ENCODE assay signal across 8 cellular contexts in the genomic region with DNA sequence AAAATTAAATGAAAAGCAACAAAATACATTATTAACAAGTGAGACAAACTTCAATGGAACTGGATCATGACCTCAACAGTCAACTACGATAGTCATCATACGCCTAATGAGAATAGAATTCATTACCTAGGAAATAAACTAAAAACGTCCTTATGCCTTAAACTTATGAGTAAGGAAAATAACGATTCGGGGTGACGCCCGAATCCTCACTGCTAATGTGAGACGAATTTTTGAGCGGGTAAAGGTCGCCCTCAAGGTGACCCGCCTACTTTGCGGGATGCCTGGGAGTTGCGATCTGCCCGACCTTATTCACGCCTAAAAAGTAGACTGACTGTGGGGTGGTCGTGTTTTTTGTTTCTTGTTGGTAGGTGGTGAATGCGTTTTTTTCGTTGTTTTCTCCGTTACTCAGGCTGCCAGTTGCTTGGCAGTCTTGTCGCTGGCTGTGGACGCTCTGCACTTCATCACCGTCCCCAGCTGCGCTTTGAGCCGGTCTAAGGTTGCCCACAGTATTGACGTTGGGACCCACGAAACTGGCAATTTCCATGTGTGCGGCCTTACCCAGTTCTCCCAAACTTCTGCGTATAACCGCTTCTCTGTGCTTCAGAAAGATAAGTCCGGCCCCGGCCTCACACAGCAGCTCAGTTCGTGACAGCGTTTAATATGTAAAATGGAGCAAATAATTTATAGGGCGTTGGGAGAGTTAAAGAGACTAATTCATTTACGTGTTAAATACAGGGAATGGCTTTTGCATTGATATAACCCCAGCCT. TPM values are rescaled to one million over a fixed set of nuclear protein-coding genes. Genes with fewer than 3 reads are reported as not detected.
A peak's percentile ranks its signal among the peaks of the same experiment; 100 is the strongest.
DNase-seq lines count a peak whose midpoint lies in the region; ATAC-seq and TF ChIP-seq lines count a peak whose summit lies in the region.

No MANE protein-coding gene starts in this region.

- peaks cover 8% of the 10 kb centered on the region for H3K4me1 ChIP-seq in cardiac muscle cell (ENCODE audit: low read depth)
- peaks cover 40 to 58% (median 52%) of the 10 kb centered on the region in 4 donors for H3K4me1 ChIP-seq in upper lobe of left lung

- TF ChIP-seq POLR2A in upper lobe of left lung (IDR thresholded peaks at IDR 0.05) = peak; percentile 5 to 98 (median 90)

- peak overlapping the region; percentile 100 for H3K27ac Mint-ChIP-seq in activated naive CD8-positive, alpha-beta T cell treated with anti-CD3 and anti-CD28 coated beads, Interleukin-2, amount 50 U/mL, for 24 hours

- H3K27me3 ChIP-seq in cardiac muscle cell (no peaks in the 10 kb centered on the region), upper lobe of left lung (no peaks in the 10 kb centered on the region)

- H3K9me3 Mint-ChIP-seq in activated naive CD8-positive, alpha-beta T cell treated with anti-CD3 and anti-CD28 coated beads, Interleukin-2, amount 50 U/mL, for 24 hours = no peaks in the 10 kb centered on the region

- H3K9me3 ChIP-seq in cardiac muscle cell (ENCODE audit: low read depth) (no peaks in the 10 kb centered on the region), upper lobe of left lung (no peaks in the 10 kb centered on the region)

- H3K27ac ChIP-seq in cardiac muscle cell (peak overlapping the region; percentile 99), upper lobe of left lung (peak overlapping the region; percentile 95 to 99 (median 98))

- TF ChIP-seq CTCF in GM10266 (IDR thresholded peaks at IDR 0.05; ENCODE audit: control insufficient read depth, insufficient read depth, low read depth, missing control alignments) (no peak), cardiac muscle cell (IDR thresholded peaks at IDR 0.05; ENCODE audit: low read depth, low read length) (no peak), upper lobe of left lung (IDR thresholded peaks at IDR 0.05) (peak in 3 of 6 experiments; percentile 15 to 28 (median 23))

- H3K4me3 ChIP-seq in cardiac muscle cell (peak overlapping the region; percentile 79), upper lobe of left lung (peak overlapping the region in 3 of 4 donors; percentile 63 to 93 (median 87))

- H3K36me3 ChIP-seq in cardiac muscle cell (no peaks in the 10 kb centered on the region), upper lobe of left lung (peaks cover 0 to 20% (median 14%) of the 10 kb centered on the region in 4 donors)

- H3K4me1 Mint-ChIP-seq in activated naive CD8-positive, alpha-beta T cell treated with anti-CD3 and anti-CD28 coated beads, Interleukin-2, amount 50 U/mL, for 24 hours = peaks cover 57% of the 10 kb centered on the region

- peak in 2 of 4 donors; percentile 20 to 79 for TF ChIP-seq EP300 in upper lobe of left lung (IDR thresholded peaks at IDR 0.05)

- DNase-seq in GM10266 (ENCODE audit: extremely low spot score) (peak; percentile 93), NCI-H1092 (lab: John Stamatoyannopoulos, UW) (peak; percentile 95), SKM-1 (lab: John Stamatoyannopoulos, UW; ENCODE audit: unreplicated experiment) (peak; percentile 91), cardiac muscle cell (ENCODE audit: low read depth in 1 of 2, low spot score in 1 of 2) (peak; percentile 95 to 99), pons (ENCODE audit: low spot score) (peak; percentile 95), upper lobe of left lung (peak in 1 of 2 donors; percentile 84)
- peak; percentile 89 for DNase-seq in activated naive CD8-positive, alpha-beta T cell treated with anti-CD3 and anti-CD28 coated beads, Interleukin-2, amount 50 U/mL, for 24 hours

- H3K36me3 Mint-ChIP-seq in activated naive CD8-positive, alpha-beta T cell treated with anti-CD3 and anti-CD28 coated beads, Interleukin-2, amount 50 U/mL, for 24 hours (ENCODE audit: low read depth) = peaks cover 24% of the 10 kb centered on the region

- peak; percentile 47 for ATAC-seq in HG02588 (IDR thresholded peaks at IDR 0.05; ENCODE audit: unreplicated experiment)
- ATAC-seq in activated naive CD8-positive, alpha-beta T cell treated with anti-CD3 and anti-CD28 coated beads, Interleukin-2, amount 50 U/mL, for 24 hours = peak; percentile 87
- ATAC-seq in upper lobe of left lung (ENCODE audit: low FRiP score in 2 of 2) = peak; percentile 82 to 84

- peak overlapping the region; percentile 99 for H3K4me3 Mint-ChIP-seq in activated naive CD8-positive, alpha-beta T cell treated with anti-CD3 and anti-CD28 coated beads, Interleukin-2, amount 50 U/mL, for 24 hours

- WGBS in upper lobe of left lung, 2 donors = 1% methylated on average over 34 to 35 of the region's 35 CpGs

- peaks cover 8% of the 10 kb centered on the region for H3K27me3 Mint-ChIP-seq in activated naive CD8-positive, alpha-beta T cell treated with anti-CD3 and anti-CD28 coated beads, Interleukin-2, amount 50 U/mL, for 24 hours

RNA-seq across cellular contexts. Expression of gene POLDIP3, which starts 0.6 kb away (rescaled TPM):
- total RNA-seq in cardiac muscle cell (41.5 and 58.8 TPM in 2 replicates), upper lobe of left lung (10 to 100 TPM; 38.0 to 74.5 (median 55.6) TPM)
- polyA plus RNA-seq in cardiac muscle cell = 63.1 and 92.3 TPM in 2 replicates

RNA-seq across cellular contexts. Expression of gene ATP5MGL, which starts 25.1 kb away (rescaled TPM):
- 0.39 TPM in 1 of 2 replicates, not detected in the other for total RNA-seq in cardiac muscle cell
- 0.30 and 0.71 TPM in 2 replicates for polyA plus RNA-seq in cardiac muscle cell
- total RNA-seq in upper lobe of left lung = 1 to 10 TPM in 1 of 6 donors, under 1 TPM in 2, not detected in 3; 0.44 to 1.2 (median 0.78) TPM

RNA-seq across cellular contexts. Expression of gene CYB5R3, which starts 33.9 kb away (rescaled TPM):
- total RNA-seq in cardiac muscle cell (180 and 189 TPM in 2 replicates), upper lobe of left lung (100 to 1,000 TPM in 5 of 6 donors, 10 to 100 TPM in 1; 79.6 to 265 (median 220) TPM)
- 357 and 366 TPM in 2 replicates for polyA plus RNA-seq in cardiac muscle cell
